ENCODE assay signal across 20 cellular contexts in the genomic region with DNA sequence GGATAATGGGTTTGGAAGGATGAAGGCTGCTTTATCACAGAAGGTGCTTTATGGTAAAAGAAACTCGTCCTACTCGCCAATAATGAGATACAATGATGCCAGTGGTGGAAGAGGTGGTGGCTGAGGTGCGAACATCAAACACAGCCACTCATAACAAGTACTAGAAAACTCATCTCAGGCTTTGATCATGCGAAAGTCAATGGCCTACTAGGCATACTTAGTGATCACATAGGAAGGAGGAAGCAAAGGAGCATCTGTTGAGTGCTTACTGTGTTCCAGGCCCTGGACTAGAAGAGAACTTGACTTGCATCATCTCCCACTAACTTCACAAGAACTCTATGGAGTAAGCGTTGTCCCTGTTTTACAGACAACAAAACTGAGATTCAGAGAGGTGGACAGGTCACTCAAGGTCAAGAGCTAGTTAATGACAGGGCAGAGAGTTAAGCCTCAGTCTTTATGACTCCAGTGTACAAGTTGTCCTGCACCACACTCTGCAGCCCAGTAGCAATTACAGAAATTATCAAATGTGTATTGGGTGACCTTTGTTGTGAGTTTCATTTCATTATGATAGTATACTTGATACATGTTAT. TPM values are rescaled to one million over a fixed set of nuclear protein-coding genes. Genes with fewer than 3 reads are reported as not detected.
A peak's percentile ranks its signal among the peaks of the same experiment; 100 is the strongest.
DNase-seq lines count a peak whose midpoint lies in the region; ATAC-seq and TF ChIP-seq lines count a peak whose summit lies in the region.
"Had no signal": no experiment of that assay in that cellular context is flagged by ENCODE, and none has a peak within 500 bp of the region (broad histone marks: within the 10 kb centered on the region; RNA-seq: fewer than 3 reads in every experiment).

No MANE protein-coding gene starts in this region.

- no peaks in the 10 kb centered on the region for H3K9me3 ChIP-seq in CD8-positive, alpha-beta T cell (ENCODE audit: low read length)
- no peaks in the 10 kb centered on the region for H3K9me3 ChIP-seq in neutrophil
- H3K9me3 ChIP-seq: gastrocnemius medialis, left lung, ovary, Peyer's patch had no signal

- H3K36me3 Mint-ChIP-seq in CD8-positive, alpha-beta T cell, result peaks cover 35% of the 10 kb centered on the region
- H3K36me3 Mint-ChIP-seq in activated T-helper 2 cell treated with anti-CD3 and anti-CD28 coated beads, Interferon-gamma antibody, Interleukin-2, Interleukin-4, amounts not matched to agents 10 μg/mL and 5 μg/mL and 100 μg/mL, durations not matched to agents 14 hours and 24 hours and 36 hours (ENCODE audit: low read depth), result peaks cover 66% of the 10 kb centered on the region
- H3K36me3 Mint-ChIP-seq: brain had no signal

- peak; percentile 54 for DNase-seq in activated CD4-positive, alpha-beta T cell treated with anti-CD3 and anti-CD28 coated beads for 48 hours
- DNase-seq in activated CD4-positive, alpha-beta T cell treated with anti-CD3 and anti-CD28 coated beads, Interleukin-2, amount 50 U/mL, for 4 hours, result no peak
- peak in 1 of 7 experiments; percentile 39 for DNase-seq in CD8-positive, alpha-beta T cell
- no peak for DNase-seq in activated T-helper 2 cell treated with anti-CD3 and anti-CD28 coated beads, Interferon-gamma antibody, Interleukin-2, Interleukin-4, amounts not matched to agents 10 μg/mL and 5 μg/mL and 100 μg/mL, durations not matched to agents 14 hours and 24 hours and 36 hours (ENCODE audit: low spot score)
- DNase-seq in Right ventricle myocardium superior, result no peak
- DNase-seq in Ammon's horn (ENCODE audit: low spot score), result no peak
- no peak for DNase-seq in RWPE1 (ENCODE audit: low spot score)
- DNase-seq: ACHN; activated B cell treated with CpG ODN at 0.5 μM for 24 hours; COR-L47; gastrocnemius medialis; left lung; NCI-H2171; ovary; stimulated activated naive B cell treated with anti-CD40 and anti-IgM and Interleukin-4, amounts not matched to agents 10 μg/mL and 1 μg/mL and 100 μg/mL, for 72 hours had no signal

- H3K4me3 ChIP-seq in CD8-positive, alpha-beta T cell (ENCODE audit: low read depth, low read length), result no peak overlapping the region
- no peak overlapping the region for H3K4me3 ChIP-seq in neutrophil (ENCODE audit: low read depth in 1 of 2, low read length in 1 of 2)
- H3K4me3 ChIP-seq: gastrocnemius medialis, left lung, ovary, Peyer's patch had no signal

- H3K9me3 Mint-ChIP-seq in CD8-positive, alpha-beta T cell, result no peaks in the 10 kb centered on the region
- no peaks in the 10 kb centered on the region for H3K9me3 Mint-ChIP-seq in activated T-helper 2 cell treated with anti-CD3 and anti-CD28 coated beads, Interferon-gamma antibody, Interleukin-2, Interleukin-4, amounts not matched to agents 10 μg/mL and 5 μg/mL and 100 μg/mL, durations not matched to agents 14 hours and 24 hours and 36 hours
- H3K9me3 Mint-ChIP-seq: activated B cell treated with CpG ODN at 0.5 μM for 24 hours; stimulated activated naive B cell treated with anti-CD40 and anti-IgM and Interleukin-4, amounts not matched to agents 10 μg/mL and 1 μg/mL and 100 μg/mL, for 72 hours had no signal

- H3K27me3 ChIP-seq in CD8-positive, alpha-beta T cell (ENCODE audit: insufficient read depth, low read length), result no peaks in the 10 kb centered on the region
- H3K27me3 ChIP-seq in neutrophil, result no peaks in the 10 kb centered on the region
- H3K27me3 ChIP-seq: gastrocnemius medialis, left lung, ovary, Peyer's patch had no signal

- peaks cover 96% of the 10 kb centered on the region for H3K4me1 Mint-ChIP-seq in CD8-positive, alpha-beta T cell (ENCODE audit: low read depth)
- H3K4me1 Mint-ChIP-seq in activated T-helper 2 cell treated with anti-CD3 and anti-CD28 coated beads, Interferon-gamma antibody, Interleukin-2, Interleukin-4, amounts not matched to agents 10 μg/mL and 5 μg/mL and 100 μg/mL, durations not matched to agents 14 hours and 24 hours and 36 hours (ENCODE audit: low read depth), result peaks cover 86% of the 10 kb centered on the region

- TF ChIP-seq CTCF in CD8-positive, alpha-beta T cell (IDR thresholded peaks at IDR 0.05), result no peak
- TF ChIP-seq CTCF in neutrophil (IDR thresholded peaks at IDR 0.05), result no peak
- TF ChIP-seq CTCF in RWPE1 (conservative IDR thresholded peaks at IDR 0.05; ENCODE audit: low read depth), result no peak

- H3K27ac Mint-ChIP-seq in CD8-positive, alpha-beta T cell, result peak overlapping the region; percentile 67
- H3K27ac Mint-ChIP-seq in activated T-helper 2 cell treated with anti-CD3 and anti-CD28 coated beads, Interferon-gamma antibody, Interleukin-2, Interleukin-4, amounts not matched to agents 10 μg/mL and 5 μg/mL and 100 μg/mL, durations not matched to agents 14 hours and 24 hours and 36 hours, result peak overlapping the region; percentile 74
- H3K27ac Mint-ChIP-seq: activated B cell treated with CpG ODN at 0.5 μM for 24 hours; brain; stimulated activated naive B cell treated with anti-CD40 and anti-IgM and Interleukin-4, amounts not matched to agents 10 μg/mL and 1 μg/mL and 100 μg/mL, for 72 hours had no signal

- H3K4me1 ChIP-seq in CD8-positive, alpha-beta T cell (ENCODE audit: insufficient read depth, low read length), result peaks cover 62% of the 10 kb centered on the region
- H3K4me1 ChIP-seq in neutrophil (ENCODE audit: control insufficient read depth in 1 of 2, insufficient read depth in 1 of 2, low read depth in 1 of 2, low read length in 1 of 2), result peaks cover 38 to 53% of the 10 kb centered on the region in 2 experiments
- H3K4me1 ChIP-seq: gastrocnemius medialis had no signal

- H3K4me3 Mint-ChIP-seq in CD8-positive, alpha-beta T cell, result no peak overlapping the region
- no peak overlapping the region for H3K4me3 Mint-ChIP-seq in activated T-helper 2 cell treated with anti-CD3 and anti-CD28 coated beads, Interferon-gamma antibody, Interleukin-2, Interleukin-4, amounts not matched to agents 10 μg/mL and 5 μg/mL and 100 μg/mL, durations not matched to agents 14 hours and 24 hours and 36 hours (ENCODE audit: low read depth)
- H3K4me3 Mint-ChIP-seq: activated B cell treated with CpG ODN at 0.5 μM for 24 hours; brain; stimulated activated naive B cell treated with anti-CD40 and anti-IgM and Interleukin-4, amounts not matched to agents 10 μg/mL and 1 μg/mL and 100 μg/mL, for 72 hours had no signal

- CTCF ChIA-PET in CD8-positive, alpha-beta T cell (lab: Charles Lee), result interaction anchor here (0.7 to 1.6 kb wide), 4 partner anchors 11 to 128 kb away, joined by 3 to 7 read pairs (median 4); no protein-coding TSS in a partner anchor
- CTCF ChIA-PET in RWPE1 (lab: Yijun Ruan, JAX), result interaction anchor here (0.6 kb wide), 1 partner anchor 1292 kb away, joined by 3 read pairs; no protein-coding TSS in a partner anchor

- peaks cover 3% of the 10 kb centered on the region for H3K36me3 ChIP-seq in CD8-positive, alpha-beta T cell (ENCODE audit: insufficient read depth, low read length)
- no peaks in the 10 kb centered on the region for H3K36me3 ChIP-seq in neutrophil
- H3K36me3 ChIP-seq: gastrocnemius medialis, left lung, ovary, Peyer's patch had no signal

- intact Hi-C loops in CD8-positive, alpha-beta T cell (cut with DNase I, micrococcal nuclease), result no loop called here
- intact Hi-C loops in activated T-helper 2 cell treated with anti-CD3 and anti-CD28 coated beads, Interferon-gamma antibody, Interleukin-2, Interleukin-4, amounts not matched to agents 10 μg/mL and 5 μg/mL and 100 μg/mL, durations not matched to agents 14 hours and 24 hours and 36 hours (cut with micrococcal nuclease), result loop anchor here (1.0 kb wide), 1 partner anchor 28 kb away; no protein-coding TSS in a partner anchor
- intact Hi-C loops in Right ventricle myocardium superior (cut with DNase I), result no loop called here

- H3K27me3 Mint-ChIP-seq in CD8-positive, alpha-beta T cell (ENCODE audit: low read depth), result no peaks in the 10 kb centered on the region
- no peaks in the 10 kb centered on the region for H3K27me3 Mint-ChIP-seq in activated T-helper 2 cell treated with anti-CD3 and anti-CD28 coated beads, Interferon-gamma antibody, Interleukin-2, Interleukin-4, amounts not matched to agents 10 μg/mL and 5 μg/mL and 100 μg/mL, durations not matched to agents 14 hours and 24 hours and 36 hours (ENCODE audit: low read depth)
- H3K27me3 Mint-ChIP-seq: activated B cell treated with CpG ODN at 0.5 μM for 24 hours; stimulated activated naive B cell treated with anti-CD40 and anti-IgM and Interleukin-4, amounts not matched to agents 10 μg/mL and 1 μg/mL and 100 μg/mL, for 72 hours had no signal

- ATAC-seq in CD8-positive, alpha-beta T cell, result peak; percentile 70
- ATAC-seq in Right ventricle myocardium superior (ENCODE audit: poor library complexity), result no peak
- ATAC-seq: gastrocnemius medialis; left lung; stimulated activated naive B cell treated with anti-CD40 and anti-IgM and Interleukin-4, amounts not matched to agents 10 μg/mL and 1 μg/mL and 100 μg/mL, for 72 hours had no signal

- POLR2A ChIA-PET in CD8-positive, alpha-beta T cell (lab: Charles Lee), result interaction anchor here (1.8 to 2.2 kb wide), 3 partner anchors 11 to 41 kb away, joined by 4 to 6 read pairs (median 6); no protein-coding TSS in a partner anchor
- POLR2A ChIA-PET in RWPE1 (lab: Yijun Ruan, JAX; ENCODE audit: low non-redundant PET), result no interaction called here

- H3K27ac ChIP-seq in CD8-positive, alpha-beta T cell (ENCODE audit: low read depth, low read length), result no peak overlapping the region
- H3K27ac ChIP-seq in neutrophil, result peak overlapping the region; percentile 74
- H3K27ac ChIP-seq in RWPE1, result no peak overlapping the region
- H3K27ac ChIP-seq: epithelial cell of prostate, gastrocnemius medialis, left lung, ovary had no signal

RNA-seq across cellular contexts. Expression of a gene that starts 33.6 kb away (rescaled TPM):
- total RNA-seq in CD8-positive, alpha-beta T cell, result 10 to 100 TPM; 39.3 to 43.1 TPM
- total RNA-seq in activated T-helper 2 cell treated with anti-CD3 and anti-CD28 coated beads, Interferon-gamma antibody, Interleukin-2, Interleukin-4, amounts not matched to agents 10 μg/mL and 5 μg/mL and 100 μg/mL, durations not matched to agents 14 hours and 24 hours and 36 hours, result 120 and 121 TPM in 2 replicates
- 1.5 TPM for total RNA-seq in Right ventricle myocardium superior
- total RNA-seq: G401 had no signal

Comparison
In these comparisons a context has a peak if more than half of its experiments do, and no peak if none do; other contexts are left out.
1. RNA of a gene that starts 33.6 kb away (total RNA-seq): 120 to 121 TPM in activated T-helper 2 cell treated with anti-CD3 and anti-CD28 coated beads, Interferon-gamma antibody, Interleukin-2, Interleukin-4, amounts not matched to agents 10 μg/mL and 5 μg/mL and 100 μg/mL, durations not matched to agents 14 hours and 24 hours and 36 hours and 39.3 to 43.1 TPM in CD8-positive, alpha-beta T cell; 1.5 TPM in Right ventricle myocardium superior (single experiment); every median in the first group is over 10 times any median in the second.